ENCODE assay signal across 1 cellular context in genomic region chr20:2101935-2102584, GRCh38.
TF ChIP-seq lines count a peak whose summit lies in the region.

No MANE protein-coding gene starts in this region.

TF ChIP-seq in HepG2, 621 proteins besides CTCF, POLR2A, EP300 and RAD21 (continued from another document and continues in another):
- TF ChIP-seq ZNF879 (CRISPR knock-in tag; IDR thresholded peaks at IDR 0.05), result peak; percentile 34
- TF ChIP-seq FOXO4 (CRISPR knock-in tag; conservative IDR thresholded peaks at IDR 0.05), result no peak; the same call in 1 of the 2 replicates
- peak; percentile 56 for TF ChIP-seq ZNF619 (CRISPR knock-in tag; IDR thresholded peaks at IDR 0.05)
- no peak for TF ChIP-seq SMARCC2 (IDR thresholded peaks at IDR 0.05)
- no peak for TF ChIP-seq ZNF30 (CRISPR knock-in tag; IDR thresholded peaks at IDR 0.05)
- TF ChIP-seq ZNF503 (CRISPR knock-in tag; IDR thresholded peaks at IDR 0.05), result peak; percentile 13; the same call in 1 of the 2 replicates
- no peak for TF ChIP-seq CCAR2 (optimal IDR thresholded peaks at IDR 0.05; ENCODE audit: low read depth, low read length)
- no peak for TF ChIP-seq SSRP1 (CRISPR knock-in tag; IDR thresholded peaks at IDR 0.05)
- no peak; the same call in 1 of the 2 replicates for TF ChIP-seq ZNF777 (CRISPR knock-in tag; IDR thresholded peaks at IDR 0.05)
- TF ChIP-seq ZNF552 (CRISPR knock-in tag; IDR thresholded peaks at IDR 0.05; ENCODE audit: borderline replicate concordance), result peak; percentile 95; the same call in 1 of the 2 replicates
- TF ChIP-seq FOSL2 (CRISPR knock-in tag; IDR thresholded peaks at IDR 0.05), result no peak; the same call in 1 of the 2 replicates
- TF ChIP-seq PLSCR1 (CRISPR knock-in tag; IDR thresholded peaks at IDR 0.05; ENCODE audit: borderline replicate concordance), result peak; percentile 96
- TF ChIP-seq MNT (IDR thresholded peaks at IDR 0.05), result peak; percentile 78
- peak; percentile 84; the same call in 1 of the 2 replicates for TF ChIP-seq CBFB (CRISPR knock-in tag; IDR thresholded peaks at IDR 0.05)
- TF ChIP-seq ZFAT (CRISPR knock-in tag; conservative IDR thresholded peaks at IDR 0.05), result peak; percentile 86
- no peak for TF ChIP-seq SUZ12 (IDR thresholded peaks at IDR 0.05; ENCODE audit: low read depth, low read length)
- TF ChIP-seq RFXAP (CRISPR knock-in tag; IDR thresholded peaks at IDR 0.05; ENCODE audit: borderline replicate concordance), result 0 out of 2 replicates have a peak, but pooled peaks have one; percentile 66
- peak; percentile 93 for TF ChIP-seq ZNF431 (CRISPR knock-in tag; IDR thresholded peaks at IDR 0.05; ENCODE audit: borderline replicate concordance, low read depth)
- TF ChIP-seq ZBTB44 (CRISPR knock-in tag; IDR thresholded peaks at IDR 0.05), result no peak
- TF ChIP-seq ETV6 (CRISPR knock-in tag; conservative IDR thresholded peaks at IDR 0.05), result peak; percentile 57
- TF ChIP-seq SNAPC2 (CRISPR knock-in tag; IDR thresholded peaks at IDR 0.05), result 0 out of 2 replicates have a peak, but pooled peaks have one; percentile 18
- peak; percentile 60; the same call in 1 of the 2 replicates for TF ChIP-seq ZNF510 (CRISPR knock-in tag; IDR thresholded peaks at IDR 0.05; ENCODE audit: low read depth)
- no peak for TF ChIP-seq PCBP2 (optimal IDR thresholded peaks at IDR 0.05; ENCODE audit: low read depth, low read length, poor library complexity, severe bottlenecking)
- peak; percentile 92 for TF ChIP-seq ZNF296 (CRISPR knock-in tag; conservative IDR thresholded peaks at IDR 0.05)
- peak; percentile 75; the same call in 1 of the 2 replicates for TF ChIP-seq PBX3 (CRISPR knock-in tag; IDR thresholded peaks at IDR 0.05; ENCODE audit: borderline replicate concordance)
- TF ChIP-seq PRDM10 (CRISPR knock-in tag; IDR thresholded peaks at IDR 0.05; ENCODE audit: low read depth), result peak; percentile 98
- TF ChIP-seq CENPBD1 (CRISPR knock-in tag; IDR thresholded peaks at IDR 0.05; ENCODE audit: borderline replicate concordance, low read depth), result no peak
- TF ChIP-seq SRSF1 (optimal IDR thresholded peaks at IDR 0.05; ENCODE audit: low read depth, low read length), result no peak
- TF ChIP-seq NR2C2 (CRISPR knock-in tag; IDR thresholded peaks at IDR 0.05; ENCODE audit: borderline replicate concordance), result peak; percentile 39; the same call in 1 of the 2 replicates
- TF ChIP-seq MEIS1 (CRISPR knock-in tag; IDR thresholded peaks at IDR 0.05; ENCODE audit: borderline replicate concordance), result 0 out of 2 replicates have a peak, but pooled peaks have one; percentile 57
- TF ChIP-seq ZSCAN5A (CRISPR knock-in tag; IDR thresholded peaks at IDR 0.05; ENCODE audit: borderline replicate concordance), result no peak
- peak; percentile 84 for TF ChIP-seq ZNF234 (CRISPR knock-in tag; conservative IDR thresholded peaks at IDR 0.05)
- 0 out of 2 replicates have a peak, but pooled peaks have one; percentile 93 for TF ChIP-seq ZMAT5 (CRISPR knock-in tag; IDR thresholded peaks at IDR 0.05; ENCODE audit: borderline replicate concordance, low read depth)
- peak; percentile 90; the same call in 1 of the 2 replicates for TF ChIP-seq BATF2 (CRISPR knock-in tag; IDR thresholded peaks at IDR 0.05)
- no peak; the same call in 1 of the 2 replicates for TF ChIP-seq JUNB (CRISPR knock-in tag; IDR thresholded peaks at IDR 0.05; ENCODE audit: borderline replicate concordance)
- TF ChIP-seq TERF1 (CRISPR knock-in tag; IDR thresholded peaks at IDR 0.05), result no peak
- no peak for TF ChIP-seq TEAD2 (CRISPR knock-in tag; IDR thresholded peaks at IDR 0.05)
- TF ChIP-seq MXI1 (IDR thresholded peaks at IDR 0.05; ENCODE audit: borderline replicate concordance, low read depth, low read length), result peak; percentile 82
- TF ChIP-seq ZC3H4 (CRISPR knock-in tag; IDR thresholded peaks at IDR 0.05; ENCODE audit: borderline replicate concordance), result peak; percentile 57; the same call in 1 of the 2 replicates
- peak; percentile 93 for TF ChIP-seq ZNF709 (CRISPR knock-in tag; IDR thresholded peaks at IDR 0.05)
